In genomic region chr20:24052599-24053275, GRCh38 we compare ENCODE assay signal across 1 cellular context.
TF ChIP-seq lines count a peak whose summit lies in the region.

No MANE protein-coding gene starts in this region.

TF ChIP-seq in GM23338, 12 proteins besides CTCF, POLR2A, EP300 and RAD21 (continued from another document):
- TF ChIP-seq, protein P1, sequence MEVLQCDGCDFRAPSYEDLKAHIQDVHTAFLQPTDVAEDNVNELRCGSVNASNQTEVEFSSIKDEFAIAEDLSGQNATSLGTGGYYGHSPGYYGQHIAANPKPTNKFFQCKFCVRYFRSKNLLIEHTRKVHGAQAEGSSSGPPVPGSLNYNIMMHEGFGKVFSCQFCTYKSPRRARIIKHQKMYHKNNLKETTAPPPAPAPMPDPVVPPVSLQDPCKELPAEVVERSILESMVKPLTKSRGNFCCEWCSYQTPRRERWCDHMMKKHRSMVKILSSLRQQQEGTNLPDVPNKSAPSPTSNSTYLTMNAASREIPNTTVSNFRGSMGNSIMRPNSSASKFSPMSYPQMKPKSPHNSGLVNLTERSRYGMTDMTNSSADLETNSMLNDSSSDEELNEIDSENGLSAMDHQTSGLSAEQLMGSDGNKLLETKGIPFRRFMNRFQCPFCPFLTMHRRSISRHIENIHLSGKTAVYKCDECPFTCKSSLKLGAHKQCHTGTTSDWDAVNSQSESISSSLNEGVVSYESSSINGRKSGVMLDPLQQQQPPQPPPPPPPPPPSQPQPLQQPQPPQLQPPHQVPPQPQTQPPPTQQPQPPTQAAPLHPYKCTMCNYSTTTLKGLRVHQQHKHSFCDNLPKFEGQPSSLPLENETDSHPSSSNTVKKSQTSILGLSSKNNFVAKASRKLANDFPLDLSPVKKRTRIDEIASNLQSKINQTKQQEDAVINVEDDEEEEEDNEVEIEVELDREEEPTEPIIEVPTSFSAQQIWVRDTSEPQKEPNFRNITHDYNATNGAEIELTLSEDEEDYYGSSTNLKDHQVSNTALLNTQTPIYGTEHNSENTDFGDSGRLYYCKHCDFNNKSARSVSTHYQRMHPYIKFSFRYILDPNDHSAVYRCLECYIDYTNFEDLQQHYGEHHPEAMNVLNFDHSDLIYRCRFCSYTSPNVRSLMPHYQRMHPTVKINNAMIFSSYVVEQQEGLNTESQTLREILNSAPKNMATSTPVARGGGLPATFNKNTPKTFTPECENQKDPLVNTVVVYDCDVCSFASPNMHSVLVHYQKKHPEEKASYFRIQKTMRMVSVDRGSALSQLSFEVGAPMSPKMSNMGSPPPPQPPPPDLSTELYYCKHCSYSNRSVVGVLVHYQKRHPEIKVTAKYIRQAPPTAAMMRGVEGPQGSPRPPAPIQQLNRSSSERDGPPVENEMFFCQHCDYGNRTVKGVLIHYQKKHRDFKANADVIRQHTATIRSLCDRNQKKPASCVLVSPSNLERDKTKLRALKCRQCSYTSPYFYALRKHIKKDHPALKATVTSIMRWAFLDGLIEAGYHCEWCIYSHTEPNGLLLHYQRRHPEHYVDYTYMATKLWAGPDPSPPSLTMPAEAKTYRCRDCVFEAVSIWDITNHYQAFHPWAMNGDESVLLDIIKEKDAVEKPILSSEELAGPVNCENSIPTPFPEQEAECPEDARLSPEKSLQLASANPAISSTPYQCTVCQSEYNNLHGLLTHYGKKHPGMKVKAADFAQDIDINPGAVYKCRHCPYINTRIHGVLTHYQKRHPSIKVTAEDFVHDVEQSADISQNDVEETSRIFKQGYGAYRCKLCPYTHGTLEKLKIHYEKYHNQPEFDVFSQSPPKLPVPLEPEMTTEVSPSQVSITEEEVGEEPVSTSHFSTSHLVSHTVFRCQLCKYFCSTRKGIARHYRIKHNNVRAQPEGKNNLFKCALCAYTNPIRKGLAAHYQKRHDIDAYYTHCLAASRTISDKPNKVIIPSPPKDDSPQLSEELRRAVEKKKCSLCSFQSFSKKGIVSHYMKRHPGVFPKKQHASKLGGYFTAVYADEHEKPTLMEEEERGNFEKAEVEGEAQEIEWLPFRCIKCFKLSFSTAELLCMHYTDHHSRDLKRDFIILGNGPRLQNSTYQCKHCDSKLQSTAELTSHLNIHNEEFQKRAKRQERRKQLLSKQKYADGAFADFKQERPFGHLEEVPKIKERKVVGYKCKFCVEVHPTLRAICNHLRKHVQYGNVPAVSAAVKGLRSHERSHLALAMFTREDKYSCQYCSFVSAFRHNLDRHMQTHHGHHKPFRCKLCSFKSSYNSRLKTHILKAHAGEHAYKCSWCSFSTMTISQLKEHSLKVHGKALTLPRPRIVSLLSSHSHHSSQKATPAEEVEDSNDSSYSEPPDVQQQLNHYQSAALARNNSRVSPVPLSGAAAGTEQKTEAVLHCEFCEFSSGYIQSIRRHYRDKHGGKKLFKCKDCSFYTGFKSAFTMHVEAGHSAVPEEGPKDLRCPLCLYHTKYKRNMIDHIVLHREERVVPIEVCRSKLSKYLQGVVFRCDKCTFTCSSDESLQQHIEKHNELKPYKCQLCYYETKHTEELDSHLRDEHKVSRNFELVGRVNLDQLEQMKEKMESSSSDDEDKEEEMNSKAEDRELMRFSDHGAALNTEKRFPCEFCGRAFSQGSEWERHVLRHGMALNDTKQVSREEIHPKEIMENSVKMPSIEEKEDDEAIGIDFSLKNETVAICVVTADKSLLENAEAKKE (CRISPR knock-in tag; IDR thresholded peaks at IDR 0.05) = no peak
- TF ChIP-seq, protein P2, sequence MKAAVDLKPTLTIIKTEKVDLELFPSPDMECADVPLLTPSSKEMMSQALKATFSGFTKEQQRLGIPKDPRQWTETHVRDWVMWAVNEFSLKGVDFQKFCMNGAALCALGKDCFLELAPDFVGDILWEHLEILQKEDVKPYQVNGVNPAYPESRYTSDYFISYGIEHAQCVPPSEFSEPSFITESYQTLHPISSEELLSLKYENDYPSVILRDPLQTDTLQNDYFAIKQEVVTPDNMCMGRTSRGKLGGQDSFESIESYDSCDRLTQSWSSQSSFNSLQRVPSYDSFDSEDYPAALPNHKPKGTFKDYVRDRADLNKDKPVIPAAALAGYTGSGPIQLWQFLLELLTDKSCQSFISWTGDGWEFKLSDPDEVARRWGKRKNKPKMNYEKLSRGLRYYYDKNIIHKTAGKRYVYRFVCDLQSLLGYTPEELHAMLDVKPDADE (IDR thresholded peaks at IDR 0.05) = no peak
